In genomic region chr12:57332646-57333312, GRCh38 we compare ENCODE assay signal across 27 cellular contexts.
A peak's percentile ranks its signal among the peaks of the same experiment; 100 is the strongest.
DNase-seq lines count a peak whose midpoint lies in the region; ATAC-seq and TF ChIP-seq lines count a peak whose summit lies in the region.
"Had no signal": no experiment of that assay in that cellular context is flagged by ENCODE, and none has a peak within 500 bp of the region (broad histone marks: within the 10 kb centered on the region; RNA-seq: fewer than 3 reads in every experiment).

No MANE protein-coding gene starts in this region.

- no peak overlapping the region for H3K4me3 Mint-ChIP-seq in T-cell
- H3K4me3 Mint-ChIP-seq: activated naive CD8-positive, alpha-beta T cell treated with anti-CD3 and anti-CD28 coated beads, Interleukin-2, amount 10 ng/mL, durations not matched to agents 7 days and 5 days; neural progenitor cell; T-helper 2 cell treated with Interferon-gamma antibody and Interleukin-4, amounts not matched to agents 5 μg/mL and 100 μg/mL, for 36 hours had no signal

- ATAC-seq in mucosa of descending colon (no peak), T-cell (replicated peaks in 1 of 4) (no peak)
- ATAC-seq: GM12878, Right ventricle myocardium inferior had no signal

- H2AFZ ChIP-seq in mesenchymal stem cell (ENCODE audit: low read depth, low read length) (no peak overlapping the region), neuronal stem cell (ENCODE audit: low read length) (no peak overlapping the region)
- H2AFZ ChIP-seq: neural progenitor cell had no signal

- H3K79me1 ChIP-seq in mesenchymal stem cell (replicated peaks; ENCODE audit: low read length, poor library complexity, severe bottlenecking), result peaks cover 8% of the 10 kb centered on the region
- H3K79me1 ChIP-seq in neuronal stem cell (ENCODE audit: low read depth, low read length), result no peaks in the 10 kb centered on the region

- peaks cover 26% of the 10 kb centered on the region for H3K36me3 Mint-ChIP-seq in T-cell

- H3K4me2 ChIP-seq in mesenchymal stem cell (ENCODE audit: low read length, poor library complexity, severe bottlenecking), result no peak overlapping the region
- H3K4me2 ChIP-seq in neuronal stem cell (ENCODE audit: insufficient read depth, low read length, poor library complexity, severe bottlenecking), result no peak overlapping the region
- H3K4me2 ChIP-seq: BLaER1, neural progenitor cell had no signal

- H3K4me1 Mint-ChIP-seq in T-cell, result peaks cover 0 to 6% (median 5%) of the 10 kb centered on the region in 3 donors
- H3K4me1 Mint-ChIP-seq: activated naive CD8-positive, alpha-beta T cell treated with anti-CD3 and anti-CD28 coated beads, Interleukin-2, amount 10 ng/mL, durations not matched to agents 7 days and 5 days; neural progenitor cell had no signal

- H2BK120ac ChIP-seq in mesenchymal stem cell (ENCODE audit: low read depth, low read length), result no peak overlapping the region
- no peak overlapping the region for H2BK120ac ChIP-seq in neuronal stem cell (ENCODE audit: low read depth, low read length)

- H3K27ac Mint-ChIP-seq in T-cell, result no peak overlapping the region
- H3K27ac Mint-ChIP-seq: activated naive CD8-positive, alpha-beta T cell treated with anti-CD3 and anti-CD28 coated beads, Interleukin-2, amount 10 ng/mL, durations not matched to agents 7 days and 5 days; activated T-helper 2 cell treated with anti-CD3 and anti-CD28 coated beads, Interferon-gamma antibody, Interleukin-2, Interleukin-4, amounts not matched to agents 10 μg/mL and 5 μg/mL and 100 μg/mL, durations not matched to agents 14 hours and 24 hours and 36 hours; neural progenitor cell; T-helper 2 cell treated with Interferon-gamma antibody and Interleukin-4, amounts not matched to agents 5 μg/mL and 100 μg/mL, for 36 hours had no signal

- H4K91ac ChIP-seq in mesenchymal stem cell (ENCODE audit: low read length), result no peak overlapping the region
- no peak overlapping the region for H4K91ac ChIP-seq in neuronal stem cell (ENCODE audit: low read depth, low read length, poor library complexity)

- no peak overlapping the region for H3K27ac ChIP-seq in mesenchymal stem cell (ENCODE audit: low read length, poor library complexity, severe bottlenecking)
- no peak overlapping the region for H3K27ac ChIP-seq in neuronal stem cell (replicated peaks; ENCODE audit: low read length)
- H3K27ac ChIP-seq: BLaER1, neural progenitor cell, skin epidermis, upper lobe of left lung, WERI-Rb-1 had no signal

- H3K36me3 ChIP-seq in mesenchymal stem cell (ENCODE audit: control insufficient read depth in 1 of 2, insufficient read depth in 2 of 2, low read depth in 1 of 2, low read length in 2 of 2) (peaks cover 0 to 9% of the 10 kb centered on the region in 2 experiments), mucosa of descending colon (ENCODE audit: low read depth) (no peaks in the 10 kb centered on the region), neuronal stem cell (replicated peaks in 1 of 2; ENCODE audit: control insufficient read depth in 2 of 2, insufficient read depth in 2 of 2, low read length in 2 of 2) (peaks cover 0 to 10% of the 10 kb centered on the region in 2 donors)
- H3K36me3 ChIP-seq: MG63, neural progenitor cell, WERI-Rb-1 had no signal

- peak; percentile 2 for DNase-seq in AG10803 (ENCODE audit: low read depth)
- peak; percentile 51 for DNase-seq in LHCN-M2 (ENCODE audit: low read depth)
- DNase-seq in dermis blood vessel endothelial cell, result peak; percentile 15
- peak; percentile 44 for DNase-seq in mesenchymal stem cell
- no peak for DNase-seq in mucosa of descending colon
- DNase-seq in neuronal stem cell (ENCODE audit: low spot score), result no peak
- no peak for DNase-seq in T-cell
- no peak for DNase-seq in NOMO-1 treated with dmso at 0.1 percent for 144 hours (lab: John Stamatoyannopoulos, UW; ENCODE audit: unreplicated experiment)
- DNase-seq: activated naive CD8-positive, alpha-beta T cell treated with anti-CD3 and anti-CD28 coated beads, Interleukin-2, amount 10 ng/mL, durations not matched to agents 7 days and 5 days; Caco-2; DMS79 treated with DMSO at 0.1 percent for 48 hours; effector CD8-positive, alpha-beta T cell; MG63; NCI-H2081 treated with DMSO at 0.1 percent for 48 hours; NCI-H446 treated with DMSO at 0.1 percent for 48 hours; OCI-M1; stimulated activated CD4-positive, alpha-beta T cell treated with anti-CD3 and anti-CD28 coated beads, Interleukin-2, amount 100 ng/mL, for 24 hours; substantia nigra; upper lobe of left lung; WERI-Rb-1 had no signal

- no peak overlapping the region for H2AK5ac ChIP-seq in mesenchymal stem cell (ENCODE audit: low read length, severe bottlenecking)
- no peak overlapping the region for H2AK5ac ChIP-seq in neuronal stem cell (ENCODE audit: low read depth, low read length)

- no peaks in the 10 kb centered on the region for H3K27me3 Mint-ChIP-seq in T-cell
- H3K27me3 Mint-ChIP-seq: activated naive CD8-positive, alpha-beta T cell treated with anti-CD3 and anti-CD28 coated beads, Interleukin-2, amount 10 ng/mL, durations not matched to agents 7 days and 5 days had no signal

- H3K9ac ChIP-seq in mesenchymal stem cell (ENCODE audit: low read length) (peak overlapping the region; percentile 20), neuronal stem cell (ENCODE audit: low read depth, low read length, poor library complexity) (no peak overlapping the region)
- H3K9ac ChIP-seq: BLaER1, neural progenitor cell had no signal

- H3K27me3 ChIP-seq in mesenchymal stem cell (ENCODE audit: control insufficient read depth in 1 of 2, insufficient read depth in 1 of 2, low read length in 2 of 2) (no peaks in the 10 kb centered on the region), neuronal stem cell (ENCODE audit: control insufficient read depth in 3 of 3, insufficient read depth in 3 of 3, low read depth in 1 of 3, low read length in 3 of 3) (no peaks in the 10 kb centered on the region)
- H3K27me3 ChIP-seq: BLaER1, MG63, neural progenitor cell, upper lobe of left lung had no signal

- H2BK12ac ChIP-seq in mesenchymal stem cell (ENCODE audit: low read length in 2 of 2) (no peak overlapping the region), neuronal stem cell (ENCODE audit: low read length) (no peak overlapping the region)

- no peak overlapping the region for H2BK15ac ChIP-seq in mesenchymal stem cell (ENCODE audit: low read depth, poor library complexity, severe bottlenecking)
- no peak overlapping the region for H2BK15ac ChIP-seq in neuronal stem cell (ENCODE audit: low read length)

- no peak overlapping the region for H2BK5ac ChIP-seq in mesenchymal stem cell (ENCODE audit: low read depth, low read length, poor library complexity, severe bottlenecking)
- no peak overlapping the region for H2BK5ac ChIP-seq in neuronal stem cell (ENCODE audit: low read length)

- TF ChIP-seq CTCF in AG10803 (conservative IDR thresholded peaks at IDR 0.05; ENCODE audit: low read length), result no peak
- TF ChIP-seq CTCF in mucosa of descending colon (IDR thresholded peaks at IDR 0.05), result no peak

- H3K4me1 ChIP-seq in mesenchymal stem cell (ENCODE audit: control insufficient read depth, insufficient read depth, low read depth, low read length), result no peaks in the 10 kb centered on the region
- H3K4me1 ChIP-seq in mucosa of descending colon (ENCODE audit: low read depth), result no peaks in the 10 kb centered on the region
- H3K4me1 ChIP-seq in neuronal stem cell (ENCODE audit: control insufficient read depth in 2 of 2, insufficient read depth in 1 of 2, low read depth in 1 of 2, low read length in 2 of 2), result no peaks in the 10 kb centered on the region
- H3K4me1 ChIP-seq: Caco-2, neural progenitor cell, upper lobe of left lung had no signal

- CTCF ChIA-PET in T-cell (lab: Charles Lee), result interaction anchor here in 1 of 2 donors (0.6 kb wide), 1 partner anchor 322 kb away, joined by 4 read pairs; no protein-coding TSS in a partner anchor

- H3K4me3 ChIP-seq in AG10803 (ENCODE audit: low read length) (no peak overlapping the region), mesenchymal stem cell (ENCODE audit: insufficient read depth in 1 of 2, low read depth in 1 of 2, low read length in 2 of 2) (peak overlapping the region in 1 of 2 experiments; percentile 37), mucosa of descending colon (no peak overlapping the region), neuronal stem cell (ENCODE audit: low read length in 2 of 2) (no peak overlapping the region)
- H3K4me3 ChIP-seq: BLaER1, GM12878, MG63, neural progenitor cell, skin epidermis, upper lobe of left lung had no signal

- H4K8ac ChIP-seq in mesenchymal stem cell (ENCODE audit: low read length) (no peak overlapping the region), neuronal stem cell (ENCODE audit: low read depth, low read length) (no peak overlapping the region)

- no peak overlapping the region for H3K18ac ChIP-seq in mesenchymal stem cell (ENCODE audit: low read depth in 1 of 2, low read length in 2 of 2)
- H3K18ac ChIP-seq in neuronal stem cell (ENCODE audit: low read length), result no peak overlapping the region

- WGBS in mesenchymal stem cell, result 100% methylated on average over 1 of the region's 3 CpGs
- WGBS in neuronal stem cell (ENCODE audit: extremely low coverage in 2 of 2, insufficient read length in 2 of 2, insufficient replicate concordance in 1 of 2), 2 donors, result no CpG with 5 or more reads among the region's 3 CpGs

- H3K14ac ChIP-seq in mesenchymal stem cell (ENCODE audit: low read length in 2 of 2) (no peak overlapping the region), neuronal stem cell (ENCODE audit: low read length) (no peak overlapping the region)

- H3K23ac ChIP-seq in mesenchymal stem cell (ENCODE audit: low read length in 2 of 2), result no peak overlapping the region
- no peak overlapping the region for H3K23ac ChIP-seq in neuronal stem cell (ENCODE audit: low read depth, low read length, poor library complexity)

- POLR2A ChIA-PET in T-cell (lab: Charles Lee), result no interaction called here

- no peak overlapping the region for H3K4ac ChIP-seq in mesenchymal stem cell (ENCODE audit: low read depth in 1 of 2, low read length in 2 of 2)
- H3K4ac ChIP-seq in neuronal stem cell (ENCODE audit: low read length), result no peak overlapping the region

- intact Hi-C loops in mucosa of descending colon (cut with DNase I, micrococcal nuclease), result no loop called here

- H3K9me3 ChIP-seq in mesenchymal stem cell (ENCODE audit: control insufficient read depth, low read length) (no peaks in the 10 kb centered on the region), mucosa of descending colon (no peaks in the 10 kb centered on the region), neuronal stem cell (replicated peaks in 1 of 2; ENCODE audit: control insufficient read depth in 2 of 2, insufficient read depth in 1 of 2, low read depth in 1 of 2, low read length in 2 of 2) (peaks cover 0 to 3% of the 10 kb centered on the region in 2 donors)
- H3K9me3 ChIP-seq: Caco-2, MG63, upper lobe of left lung had no signal

- peaks cover 0 to 3% (median 0%) of the 10 kb centered on the region in 3 donors for H3K9me3 Mint-ChIP-seq in T-cell
- H3K9me3 Mint-ChIP-seq: activated naive CD8-positive, alpha-beta T cell treated with anti-CD3 and anti-CD28 coated beads, Interleukin-2, amount 10 ng/mL, durations not matched to agents 7 days and 5 days had no signal

Comparison
In these comparisons a context has a peak if more than half of its experiments do, and no peak if none do; other contexts are left out.
1. DNase-seq: peak in AG10803 (single experiment), LHCN-M2 (single experiment), dermis blood vessel endothelial cell (single experiment) and mesenchymal stem cell (single experiment); none in mucosa of descending colon (0 of 3), neuronal stem cell (single experiment), T-cell (0 of 34) and NOMO-1 treated with dmso at 0.1 percent for 144 hours (single experiment).